Comparison of ENCODE assay signal across 18 cellular contexts in the genomic region with DNA sequence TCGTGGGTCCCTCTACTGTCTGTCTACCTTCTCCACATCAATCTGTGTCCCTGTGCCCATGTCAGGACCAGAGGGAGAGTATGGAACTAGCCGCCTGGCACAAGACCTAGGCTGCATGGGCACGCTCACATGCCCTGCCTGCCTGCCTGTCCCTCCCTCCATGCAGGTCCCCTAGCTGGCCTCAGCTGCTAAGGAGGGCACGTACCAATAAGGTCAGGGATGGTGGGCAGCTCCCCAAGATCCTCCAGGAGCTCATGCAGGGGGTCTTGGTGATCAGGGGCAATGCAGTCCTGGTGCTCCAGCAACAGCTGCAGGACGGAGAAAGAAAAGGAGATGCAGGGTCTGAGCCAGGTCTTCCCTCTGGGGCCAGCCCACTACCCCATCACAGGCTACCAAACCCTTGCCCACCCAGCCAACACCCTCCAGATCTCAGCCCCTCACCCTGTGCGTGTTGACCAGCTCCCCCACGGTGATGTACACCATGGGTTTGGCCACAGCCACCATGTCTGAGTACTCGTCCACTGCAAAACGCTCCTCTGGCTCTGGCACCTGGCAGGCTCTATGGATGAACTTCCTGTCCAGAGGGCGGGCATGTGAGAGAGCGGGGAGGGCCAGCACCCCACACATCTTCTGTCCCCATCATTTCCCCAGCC. TPM values are rescaled to one million over a fixed set of nuclear protein-coding genes. Genes with fewer than 3 reads are reported as not detected.
DNase-seq lines count a peak whose midpoint lies in the region; ATAC-seq and TF ChIP-seq lines count a peak whose summit lies in the region.
"Had no signal": no experiment of that assay in that cellular context is flagged by ENCODE, and none has a peak within 500 bp of the region (broad histone marks: within the 10 kb centered on the region; RNA-seq: fewer than 3 reads in every experiment).

No MANE protein-coding gene starts in this region.

- no peak overlapping the region for H3K9ac ChIP-seq in mammary epithelial cell (ENCODE audit: insufficient read depth, low read length)
- no peak overlapping the region for H3K9ac ChIP-seq in neuronal stem cell (ENCODE audit: low read depth, low read length, poor library complexity)
- H3K9ac ChIP-seq: BLaER1 treated with 17β-estradiol and CSF1 and Interleukin-3, amounts not matched to agents 10 nM and 100 nM had no signal

- no peak overlapping the region for H3K4me3 ChIP-seq in CD8-positive, alpha-beta T cell (ENCODE audit: low read depth, low read length)
- no peak overlapping the region for H3K4me3 ChIP-seq in mammary epithelial cell (replicated peaks in 1 of 3; ENCODE audit: insufficient read depth in 1 of 3, low read depth in 2 of 3, low read length in 3 of 3)
- H3K4me3 ChIP-seq in neuronal stem cell (ENCODE audit: low read length in 2 of 2), result no peak overlapping the region
- H3K4me3 ChIP-seq in HAP-1, result no peak overlapping the region
- H3K4me3 ChIP-seq: BLaER1 treated with 17β-estradiol and CSF1 and Interleukin-3, amounts not matched to agents 10 nM and 100 nM; GM12878 had no signal

- no peak overlapping the region for H2BK5ac ChIP-seq in neuronal stem cell (ENCODE audit: low read length)

- H3K27me3 ChIP-seq in CD8-positive, alpha-beta T cell (ENCODE audit: insufficient read depth, low read length), result no peaks in the 10 kb centered on the region
- H3K27me3 ChIP-seq in mammary epithelial cell (ENCODE audit: insufficient read depth, low read length) (no peaks in the 10 kb centered on the region), neuronal stem cell (ENCODE audit: control insufficient read depth in 3 of 3, insufficient read depth in 3 of 3, low read depth in 1 of 3, low read length in 3 of 3) (no peaks in the 10 kb centered on the region), HAP-1 (ENCODE audit: low read depth) (no peaks in the 10 kb centered on the region)
- H3K27me3 ChIP-seq: BLaER1 treated with 17β-estradiol and CSF1 and Interleukin-3, amounts not matched to agents 10 nM and 100 nM had no signal

- H3K36me3 ChIP-seq in CD8-positive, alpha-beta T cell (ENCODE audit: insufficient read depth, low read length), result no peaks in the 10 kb centered on the region
- H3K36me3 ChIP-seq in mammary epithelial cell (ENCODE audit: insufficient read depth, low read length), result peaks cover 33% of the 10 kb centered on the region
- peaks cover 50 to 95% of the 10 kb centered on the region in 2 donors for H3K36me3 ChIP-seq in neuronal stem cell (replicated peaks in 1 of 2; ENCODE audit: control insufficient read depth in 2 of 2, insufficient read depth in 2 of 2, low read length in 2 of 2)
- peaks cover 60% of the 10 kb centered on the region for H3K36me3 ChIP-seq in HAP-1 (replicated peaks)

- no peaks in the 10 kb centered on the region for H3K27me3 Mint-ChIP-seq in CD8-positive, alpha-beta T cell (ENCODE audit: low read depth)
- H3K27me3 Mint-ChIP-seq in stimulated activated naive B cell treated with anti-CD40 and anti-IgM and Interleukin-4, amounts not matched to agents 10 μg/mL and 1 μg/mL and 100 μg/mL, for 72 hours, result no peaks in the 10 kb centered on the region
- H3K27me3 Mint-ChIP-seq: CD4-positive, alpha-beta T cell had no signal

- peak overlapping the region; percentile 62 for H3K23ac ChIP-seq in neuronal stem cell (ENCODE audit: low read depth, low read length, poor library complexity)

- no peak overlapping the region for H3K4ac ChIP-seq in neuronal stem cell (ENCODE audit: low read length)

- peaks cover 3% of the 10 kb centered on the region for H3K4me1 ChIP-seq in CD8-positive, alpha-beta T cell (ENCODE audit: insufficient read depth, low read length)
- H3K4me1 ChIP-seq in mammary epithelial cell (ENCODE audit: insufficient read depth, low read length) (no peaks in the 10 kb centered on the region), neuronal stem cell (ENCODE audit: control insufficient read depth in 2 of 2, insufficient read depth in 1 of 2, low read depth in 1 of 2, low read length in 2 of 2) (no peaks in the 10 kb centered on the region), HAP-1 (no peaks in the 10 kb centered on the region)

- no peak overlapping the region for H2BK120ac ChIP-seq in neuronal stem cell (ENCODE audit: low read depth, low read length)

- H4K20me1 ChIP-seq in mammary epithelial cell (ENCODE audit: insufficient read depth, low read length), result no peaks in the 10 kb centered on the region
- H4K20me1 ChIP-seq: BLaER1 treated with 17β-estradiol and CSF1 and Interleukin-3, amounts not matched to agents 10 nM and 100 nM had no signal

- POLR2A ChIA-PET in CD8-positive, alpha-beta T cell (lab: Charles Lee), result interaction anchor here (1.1 kb wide), 1 partner anchor 33 kb away, joined by 3 read pairs; no protein-coding TSS in a partner anchor

- H3K36me3 Mint-ChIP-seq in CD8-positive, alpha-beta T cell, result no peaks in the 10 kb centered on the region
- H3K36me3 Mint-ChIP-seq in stimulated activated naive B cell treated with anti-CD40 and anti-IgM and Interleukin-4, amounts not matched to agents 10 μg/mL and 1 μg/mL and 100 μg/mL, for 72 hours, result no peaks in the 10 kb centered on the region

- no peak overlapping the region for H2BK15ac ChIP-seq in neuronal stem cell (ENCODE audit: low read length)

- no peak overlapping the region for H3K18ac ChIP-seq in neuronal stem cell (ENCODE audit: low read length)

- no peak overlapping the region for H2AFZ ChIP-seq in mammary epithelial cell (ENCODE audit: low read depth, low read length)
- H2AFZ ChIP-seq in neuronal stem cell (ENCODE audit: low read length), result no peak overlapping the region

- BruUV-seq in mammary epithelial cell (replicated peaks; lab: Mats Ljungman, UMichigan), result TSS peak; percentile 15

- H4K8ac ChIP-seq in neuronal stem cell (ENCODE audit: low read depth, low read length), result no peak overlapping the region

- intact Hi-C loops in CD8-positive, alpha-beta T cell (cut with DNase I, micrococcal nuclease), result loop anchor here in 1 of 2 experiments (5.0 kb wide), 1 partner anchor 36 kb away; no protein-coding TSS in a partner anchor
- intact Hi-C loops in mammary epithelial cell (cut with micrococcal nuclease), result no loop called here

- peaks cover 3% of the 10 kb centered on the region for H3K4me1 Mint-ChIP-seq in CD8-positive, alpha-beta T cell (ENCODE audit: low read depth)
- H3K4me1 Mint-ChIP-seq in stimulated activated naive B cell treated with anti-CD40 and anti-IgM and Interleukin-4, amounts not matched to agents 10 μg/mL and 1 μg/mL and 100 μg/mL, for 72 hours, result no peaks in the 10 kb centered on the region

- no peak overlapping the region for H4K91ac ChIP-seq in neuronal stem cell (ENCODE audit: low read depth, low read length, poor library complexity)

- no peak for ATAC-seq in CD8-positive, alpha-beta T cell
- no peak for ATAC-seq in stimulated activated naive B cell treated with anti-CD40 and anti-IgM and Interleukin-4, amounts not matched to agents 10 μg/mL and 1 μg/mL and 100 μg/mL, for 72 hours (replicated peaks)
- ATAC-seq: GM12878, HCT116 had no signal

- H3K4me2 ChIP-seq in mammary epithelial cell (ENCODE audit: insufficient read depth, low read depth, low read length), result no peak overlapping the region
- no peak overlapping the region for H3K4me2 ChIP-seq in neuronal stem cell (ENCODE audit: insufficient read depth, low read length, poor library complexity, severe bottlenecking)
- H3K4me2 ChIP-seq: BLaER1 treated with 17β-estradiol and CSF1 and Interleukin-3, amounts not matched to agents 10 nM and 100 nM had no signal

- no peak overlapping the region for H3K27ac ChIP-seq in CD8-positive, alpha-beta T cell (ENCODE audit: low read depth, low read length)
- H3K27ac ChIP-seq in mammary epithelial cell (ENCODE audit: insufficient read depth, low read depth, low read length), result no peak overlapping the region
- no peak overlapping the region for H3K27ac ChIP-seq in neuronal stem cell (replicated peaks; ENCODE audit: low read length)
- H3K27ac ChIP-seq: BLaER1 treated with 17β-estradiol and CSF1 and Interleukin-3, amounts not matched to agents 10 nM and 100 nM; HL-60 had no signal

- TF ChIP-seq CTCF in CD8-positive, alpha-beta T cell (IDR thresholded peaks at IDR 0.05), result no peak
- TF ChIP-seq CTCF in mammary epithelial cell (conservative IDR thresholded peaks at IDR 0.05 in 1 of 2, IDR thresholded peaks at IDR 0.05 in 1 of 2; ENCODE audit: extremely low read depth in 1 of 2, insufficient read depth in 1 of 2, low read depth in 1 of 2, low read length in 2 of 2), result no peak

- 93% methylated on average over 11 of the region's 11 CpGs for WGBS in mammary epithelial cell (ENCODE audit: low coverage, missing lambda C conversion rate)
- WGBS in neuronal stem cell (ENCODE audit: extremely low coverage in 2 of 2, insufficient read length in 2 of 2, insufficient replicate concordance in 1 of 2), 2 donors, result no CpG with 5 or more reads among the region's 11 CpGs

- no peak overlapping the region for H2BK12ac ChIP-seq in neuronal stem cell (ENCODE audit: low read length)

- no peak overlapping the region for H3K14ac ChIP-seq in neuronal stem cell (ENCODE audit: low read length)

- H2AK5ac ChIP-seq in neuronal stem cell (ENCODE audit: low read depth, low read length), result no peak overlapping the region

- no peak overlapping the region for H3K4me3 Mint-ChIP-seq in CD8-positive, alpha-beta T cell
- no peak overlapping the region for H3K4me3 Mint-ChIP-seq in stimulated activated naive B cell treated with anti-CD40 and anti-IgM and Interleukin-4, amounts not matched to agents 10 μg/mL and 1 μg/mL and 100 μg/mL, for 72 hours
- H3K4me3 Mint-ChIP-seq: CD4-positive, alpha-beta T cell had no signal

- peak overlapping the region; percentile 13 for H3K27ac Mint-ChIP-seq in CD8-positive, alpha-beta T cell
- H3K27ac Mint-ChIP-seq in stimulated activated naive B cell treated with anti-CD40 and anti-IgM and Interleukin-4, amounts not matched to agents 10 μg/mL and 1 μg/mL and 100 μg/mL, for 72 hours, result peak overlapping the region; percentile 4
- H3K27ac Mint-ChIP-seq: CD4-positive, alpha-beta T cell had no signal

- H3K9me3 Mint-ChIP-seq in CD8-positive, alpha-beta T cell, result no peaks in the 10 kb centered on the region
- H3K9me3 Mint-ChIP-seq in stimulated activated naive B cell treated with anti-CD40 and anti-IgM and Interleukin-4, amounts not matched to agents 10 μg/mL and 1 μg/mL and 100 μg/mL, for 72 hours, result no peaks in the 10 kb centered on the region
- H3K9me3 Mint-ChIP-seq: CD4-positive, alpha-beta T cell had no signal

- no peak for DNase-seq in CD8-positive, alpha-beta T cell
- DNase-seq in mammary epithelial cell, result no peak
- DNase-seq in neuronal stem cell (ENCODE audit: low spot score), result no peak
- DNase-seq in stimulated activated naive B cell treated with anti-CD40 and anti-IgM and Interleukin-4, amounts not matched to agents 10 μg/mL and 1 μg/mL and 100 μg/mL, for 72 hours, result no peak
- DNase-seq in stimulated activated CD4-positive, alpha-beta T cell treated with anti-CD3 and anti-CD28 coated beads, Interleukin-4, amount 100 ng/mL, for 1 hour, result no peak
- DNase-seq in 8988T, result no peak
- DNase-seq in dermis blood vessel endothelial cell, result no peak
- DNase-seq in HAP-1 (ENCODE audit: low spot score in 2 of 2), result no peak
- DNase-seq: AML-193, DMS79, GOT3 had no signal

- H3K9me3 ChIP-seq in CD8-positive, alpha-beta T cell (ENCODE audit: low read length), result no peaks in the 10 kb centered on the region
- H3K9me3 ChIP-seq in mammary epithelial cell (replicated peaks; ENCODE audit: insufficient read depth, low read length) (no peaks in the 10 kb centered on the region), neuronal stem cell (replicated peaks in 1 of 2; ENCODE audit: control insufficient read depth in 2 of 2, insufficient read depth in 1 of 2, low read depth in 1 of 2, low read length in 2 of 2) (peaks cover 0 to 2% of the 10 kb centered on the region in 2 donors), HAP-1 (no peaks in the 10 kb centered on the region)
- H3K9me3 ChIP-seq: BLaER1 treated with 17β-estradiol and CSF1 and Interleukin-3, amounts not matched to agents 10 nM and 100 nM had no signal

- CTCF ChIA-PET in CD8-positive, alpha-beta T cell (lab: Charles Lee), result interaction anchor here (1.3 to 3.0 kb wide), 2 partner anchors 53 to 88 kb away, joined by 5 to 12 read pairs; no protein-coding TSS in a partner anchor
- CTCF ChIA-PET in mammary epithelial cell (lab: Charles Lee; ENCODE audit: low non-redundant PET), result no interaction called here

- dilution Hi-C loops in mammary epithelial cell (cut with HindIII; ENCODE audit: low sequenced_read_pairs), result no loop called here

- in situ Hi-C loops in mammary epithelial cell (cut with MboI; ENCODE audit: low sequenced_read_pairs in 2 of 2), result no loop called here
- in situ Hi-C loops in HAP-1 (cut with MboI; ENCODE audit: low sequenced_read_pairs), result no loop called here

- no peaks in the 10 kb centered on the region for H3K79me2 ChIP-seq in mammary epithelial cell (ENCODE audit: insufficient read depth, low read length)

- H3K79me1 ChIP-seq in neuronal stem cell (ENCODE audit: low read depth, low read length), result no peaks in the 10 kb centered on the region

RNA-seq across cellular contexts. Expression of a gene that starts 33.1 kb away (rescaled TPM):
- total RNA-seq in CD8-positive, alpha-beta T cell, result 100 to 1,000 TPM; 227 to 230 TPM
- total RNA-seq in mammary epithelial cell (10 to 100 TPM in 1 of 2 donors, 1 to 10 TPM in 1; 9.2 to 34.3 TPM), dermis blood vessel endothelial cell (10.7 and 11.6 TPM in 2 replicates)
- polyA plus RNA-seq in mammary epithelial cell, result 11.4 TPM
- 9.6 TPM for polyA minus RNA-seq in mammary epithelial cell
- polyA plus RNA-seq in neuronal stem cell (2013, experiment 1 of 2), result 8.4 TPM
- 9.2 TPM for polyA plus RNA-seq in neuronal stem cell (2013, experiment 2 of 2)

RNA-seq across cellular contexts. Expression of a gene that starts 38.7 kb away (rescaled TPM):
- total RNA-seq in CD8-positive, alpha-beta T cell, result under 1 TPM in 1 of 2 experiments, not detected in 1; 0.05 TPM
- 10 to 100 TPM in 1 of 2 donors, 1 to 10 TPM in 1; 1.3 to 35.7 TPM for total RNA-seq in mammary epithelial cell
- 16.6 TPM for polyA plus RNA-seq in mammary epithelial cell
- 56.3 TPM for polyA minus RNA-seq in mammary epithelial cell
- 13.1 TPM for polyA plus RNA-seq in neuronal stem cell (2013, experiment 1 of 2)
- 12.7 TPM for polyA plus RNA-seq in neuronal stem cell (2013, experiment 2 of 2)
- 7.3 and 37.9 TPM in 2 replicates for total RNA-seq in dermis blood vessel endothelial cell
- total RNA-seq: CD4-positive, alpha-beta T cell had no signal

RNA-seq across cellular contexts. Expression of a gene that starts 45.8 kb away (rescaled TPM):
- 10 to 100 TPM; 21.3 to 21.5 TPM for total RNA-seq in CD8-positive, alpha-beta T cell
- not detected for total RNA-seq in mammary epithelial cell
- polyA plus RNA-seq in mammary epithelial cell, result not detected
- polyA minus RNA-seq in mammary epithelial cell, result not detected
- polyA plus RNA-seq in neuronal stem cell (2013, experiment 1 of 2), result not detected
- not detected for polyA plus RNA-seq in neuronal stem cell (2013, experiment 2 of 2)
- not detected in 2 replicates for total RNA-seq in dermis blood vessel endothelial cell
- total RNA-seq: A673, G401 had no signal

RNA-seq across cellular contexts. Expression of a gene that starts 57.9 kb away (rescaled TPM):
- 10 to 100 TPM; 18.4 TPM for total RNA-seq in CD8-positive, alpha-beta T cell
- total RNA-seq in mammary epithelial cell (10 to 100 TPM; 68.7 to 87.1 TPM), dermis blood vessel endothelial cell (77.6 and 95.1 TPM in 2 replicates)
- 103 TPM for polyA plus RNA-seq in mammary epithelial cell
- polyA minus RNA-seq in mammary epithelial cell, result 60.7 TPM
- 46.7 TPM for polyA plus RNA-seq in neuronal stem cell (2013, experiment 1 of 2)
- polyA plus RNA-seq in neuronal stem cell (2013, experiment 2 of 2), result 47.1 TPM

Comparison
In these comparisons a context has a peak if more than half of its experiments do, and no peak if none do; other contexts are left out.
1. RNA of a gene that starts 33.1 kb away (total RNA-seq): 227 to 230 TPM in CD8-positive, alpha-beta T cell; 9.2 to 34.3 TPM in mammary epithelial cell and 10.7 to 11.6 TPM in dermis blood vessel endothelial cell; every median in the first group is over 4 times any median in the second.
2. RNA of a gene that starts 45.8 kb away (total RNA-seq): 21.3 to 21.5 TPM in CD8-positive, alpha-beta T cell; not detected in mammary epithelial cell and not detected in dermis blood vessel endothelial cell; every median in the first group is over 10 times any median in the second.